ENCODE assay signal across 8 cellular contexts in genomic region chr17:8222630-8223355, GRCh38. TPM values are rescaled to one million over a fixed set of nuclear protein-coding genes. Genes with fewer than 3 reads are reported as not detected.
DNase-seq lines count a peak whose midpoint lies in the region; ATAC-seq and TF ChIP-seq lines count a peak whose summit lies in the region.

No MANE protein-coding gene starts in this region.

- TF ChIP-seq CTCF in CD4-positive, alpha-beta T cell (IDR thresholded peaks at IDR 0.05): no peak
- no peak for TF ChIP-seq CTCF in HL-60 (IDR thresholded peaks at IDR 0.05; ENCODE audit: insufficient read depth, low read length)
- TF ChIP-seq CTCF in mesothelial cell of epicardium (IDR thresholded peaks at IDR 0.05; ENCODE audit: unreplicated experiment): no peak

- peaks cover 42% of the 10 kb centered on the region for H3K27me3 Mint-ChIP-seq in CD4-positive, alpha-beta T cell
- H3K27me3 Mint-ChIP-seq in mesothelial cell of epicardium (ENCODE audit: low read depth): peaks cover 2% of the 10 kb centered on the region

- H3K4me1 ChIP-seq in endocrine pancreas (ENCODE audit: control insufficient read depth, insufficient read depth, low read length): no peaks in the 10 kb centered on the region

- CTCF ChIA-PET in CD4-positive, alpha-beta T cell (lab: Charles Lee): interaction anchor here (0.9 to 4.0 kb wide), 15 partner anchors 10 to 161 kb away, joined by 3 to 30 read pairs (median 6); partner anchors contain the start of genes BORCS6, CTC1, KRABD2 and SLC25A35

- H3K4me3 ChIP-seq in HL-60 (replicated peaks; ENCODE audit: insufficient read depth, low read length): peak overlapping the region; percentile 60
- peak overlapping the region; percentile 73 for H3K4me3 ChIP-seq in endocrine pancreas (ENCODE audit: control insufficient read depth, insufficient read depth, low read length)

- peak overlapping the region; percentile 99 for H3K27ac Mint-ChIP-seq in CD4-positive, alpha-beta T cell
- peak overlapping the region; percentile 100 for H3K27ac Mint-ChIP-seq in mesothelial cell of epicardium

- H3K9me3 Mint-ChIP-seq in CD4-positive, alpha-beta T cell: peaks cover 2% of the 10 kb centered on the region
- H3K9me3 Mint-ChIP-seq in mesothelial cell of epicardium: no peaks in the 10 kb centered on the region

- peak; percentile 48 for ATAC-seq in CD4-positive, alpha-beta T cell (ENCODE audit: poor library complexity)
- peak; percentile 34 for ATAC-seq in GM19452 (IDR thresholded peaks at IDR 0.05; ENCODE audit: unreplicated experiment)

- peak overlapping the region; percentile 63 for H3K9ac ChIP-seq in endocrine pancreas (ENCODE audit: control insufficient read depth, insufficient read depth, low read length)

- H3K27ac ChIP-seq in CD4-positive, alpha-beta T cell (ENCODE audit: low read depth, low read length): peak overlapping the region; percentile 89
- H3K27ac ChIP-seq in HL-60 (replicated peaks): peak overlapping the region; percentile 96

- no peaks in the 10 kb centered on the region for H3K36me3 ChIP-seq in endocrine pancreas (ENCODE audit: control insufficient read depth, insufficient read depth, low read length)

- peaks cover 74% of the 10 kb centered on the region for H3K4me1 Mint-ChIP-seq in CD4-positive, alpha-beta T cell (ENCODE audit: low read depth)
- peaks cover 21% of the 10 kb centered on the region for H3K4me1 Mint-ChIP-seq in mesothelial cell of epicardium

- peak; percentile 82 to 94 (median 86) for DNase-seq in CD4-positive, alpha-beta T cell
- DNase-seq in HL-60 (ENCODE audit: low read depth in 1 of 2, low spot score in 1 of 2) (peak; percentile 74 to 88), NOMO-1 treated with dmso at 0.1 percent for 144 hours (lab: John Stamatoyannopoulos, UW; ENCODE audit: unreplicated experiment) (peak; percentile 80), mesothelial cell of epicardium (ENCODE audit: low spot score in 2 of 2, unreplicated experiment in 2 of 2) (peak; percentile 83 to 96)
- peak; percentile 59 for DNase-seq in activated CD8-positive, alpha-beta memory T cell treated with anti-CD3 and anti-CD28 coated beads, Interleukin-2, amount 50 U/mL, for 1 hour (ENCODE audit: extremely low read depth)
- DNase-seq in stimulated activated CD8-positive, alpha-beta memory T cell treated with anti-CD3 and anti-CD28 coated beads, Interleukin-15, amount 100 ng/mL, for 24 hours (ENCODE audit: low read depth): peak; percentile 95

- POLR2A ChIA-PET in CD4-positive, alpha-beta T cell (lab: Charles Lee): interaction anchor here (0.8 to 19.8 kb wide), 29 partner anchors 13 to 1090 kb away, joined by 3 to 630 read pairs (median 10); partner anchors contain the start of genes ALOXE3, AURKB, BORCS6 and CNTROB

- H3K27me3 ChIP-seq in CD4-positive, alpha-beta T cell (ENCODE audit: control insufficient read depth, insufficient read depth, low read length): no peaks in the 10 kb centered on the region
- H3K27me3 ChIP-seq in HL-60 (ENCODE audit: insufficient read depth, poor library complexity, severe bottlenecking): no peaks in the 10 kb centered on the region
- no peaks in the 10 kb centered on the region for H3K27me3 ChIP-seq in endocrine pancreas (ENCODE audit: control insufficient read depth, insufficient read depth, low read length)

- peaks cover 65% of the 10 kb centered on the region for H3K36me3 Mint-ChIP-seq in CD4-positive, alpha-beta T cell (ENCODE audit: low read depth)
- peaks cover under 1% of the 10 kb centered on the region for H3K36me3 Mint-ChIP-seq in mesothelial cell of epicardium

- H3K9me3 ChIP-seq in CD4-positive, alpha-beta T cell (ENCODE audit: control insufficient read depth, low read length): no peaks in the 10 kb centered on the region
- H3K9me3 ChIP-seq in endocrine pancreas (ENCODE audit: control insufficient read depth, low read length): no peaks in the 10 kb centered on the region

- intact Hi-C loops in CD4-positive, alpha-beta T cell (cut with DNase I, micrococcal nuclease): loop anchor here (1.0 to 5.0 kb wide), 8 partner anchors 12 to 160 kb away; partner anchors contain the start of genes AURKB (in 1 of the 2), RANGRF (in 1 of the 2) and RPL26 (in 1 of the 2)

- H3K4me3 Mint-ChIP-seq in CD4-positive, alpha-beta T cell: peak overlapping the region; percentile 98
- H3K4me3 Mint-ChIP-seq in mesothelial cell of epicardium: peak overlapping the region; percentile 99

RNA-seq across cellular contexts. Expression of gene AURKB, which starts 12.4 kb away (rescaled TPM):
- 1 to 10 TPM in 1 of 2 experiments, under 1 TPM in 1; 0.56 to 1.4 TPM for total RNA-seq in CD4-positive, alpha-beta T cell
- 33.1 to 37.4 TPM (median 37.3 TPM) in 3 replicates for total RNA-seq in mesothelial cell of epicardium

RNA-seq across cellular contexts. Expression of gene CTC1, which starts 25.1 kb away (rescaled TPM):
- 100 to 1,000 TPM; 259 to 269 TPM for total RNA-seq in CD4-positive, alpha-beta T cell
- 45.1 to 52.9 TPM (median 50.6 TPM) in 3 replicates for total RNA-seq in mesothelial cell of epicardium

RNA-seq across cellular contexts. Expression of gene PFAS, which starts 26.3 kb away (rescaled TPM):
- total RNA-seq in CD4-positive, alpha-beta T cell: 10 to 100 TPM; 22.3 to 23.0 TPM
- 104 to 111 TPM (median 105 TPM) in 3 replicates for total RNA-seq in mesothelial cell of epicardium

RNA-seq across cellular contexts. Expression of gene BORCS6, which starts 32.8 kb away (rescaled TPM):
- total RNA-seq in CD4-positive, alpha-beta T cell: 1 to 10 TPM; 6.1 to 6.4 TPM
- 2.7 to 3.1 TPM (median 3.0 TPM) in 3 replicates for total RNA-seq in mesothelial cell of epicardium

RNA-seq across cellular contexts. Expression of gene TMEM107, which starts 46.6 kb away (rescaled TPM):
- 10 to 100 TPM; 12.2 to 12.9 TPM for total RNA-seq in CD4-positive, alpha-beta T cell
- total RNA-seq in mesothelial cell of epicardium: 22.0 to 23.2 TPM (median 22.6 TPM) in 3 replicates

Comparison
In these comparisons a context has a peak if more than half of its experiments do, and no peak if none do; other contexts are left out.
1. Peak in every context shown above with its lines: DNase-seq, ATAC-seq, H3K4me3 ChIP-seq and H3K27ac ChIP-seq.
2. RNA of gene AURKB, which starts 12.4 kb away (total RNA-seq): 33.1 to 37.4 TPM in mesothelial cell of epicardium; 0.56 to 1.4 TPM in CD4-positive, alpha-beta T cell; every median in the first group is over 10 times any median in the second.